Comparison of ENCODE assay signal across 1 cellular context in the genomic region with DNA sequence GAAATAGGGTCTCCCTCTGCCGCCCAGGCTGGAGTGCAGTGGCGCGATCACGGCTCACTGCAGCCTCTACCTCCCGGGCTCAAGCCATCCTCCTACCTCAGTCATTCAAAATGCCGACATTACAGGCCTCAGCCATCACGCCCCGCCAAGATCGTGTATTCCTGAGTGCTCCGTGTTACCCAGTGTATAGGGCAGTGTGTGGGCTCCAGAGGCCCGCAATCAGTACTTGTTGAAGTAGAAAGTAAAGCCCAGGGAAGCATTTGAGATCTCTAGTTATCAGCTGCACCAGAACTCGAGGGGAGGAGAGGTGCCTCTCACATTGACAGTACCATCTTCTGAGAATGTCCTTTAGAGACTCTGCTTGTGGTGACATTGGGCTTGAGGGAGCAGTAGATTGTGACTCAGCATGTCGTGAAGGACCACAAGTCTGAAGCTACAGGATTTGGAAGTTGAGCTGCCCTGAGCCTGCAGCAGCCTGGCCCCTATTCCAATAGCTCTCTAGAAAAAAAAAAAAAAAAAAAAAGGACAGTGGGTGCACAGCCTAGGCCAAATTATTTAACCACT.
TF ChIP-seq lines count a peak whose summit lies in the region.

No MANE protein-coding gene starts in this region.

TF ChIP-seq in HepG2, 621 proteins besides CTCF, POLR2A, EP300 and RAD21 (continues in another document):
- TF ChIP-seq FOXP1 (IDR thresholded peaks at IDR 0.05) (no peak), FOXP1 (CRISPR knock-in tag; IDR thresholded peaks at IDR 0.05) (no peak), MZF1 (CRISPR knock-in tag; IDR thresholded peaks at IDR 0.05; ENCODE audit: borderline replicate concordance) (no peak), ISX (CRISPR knock-in tag; conservative IDR thresholded peaks at IDR 0.05) (no peak), CREB1 (IDR thresholded peaks at IDR 0.05) (no peak), CREB1 (CRISPR knock-in tag; IDR thresholded peaks at IDR 0.05) (no peak), ZBTB20 (CRISPR knock-in tag; IDR thresholded peaks at IDR 0.05; ENCODE audit: borderline replicate concordance, low read depth) (no peak; the same call in 1 of the 2 replicates), HCFC1 (IDR thresholded peaks at IDR 0.05; ENCODE audit: low read depth, low read length) (no peak), ZNF746 (CRISPR knock-in tag; IDR thresholded peaks at IDR 0.05) (0 out of 2 replicates have a peak, but pooled peaks have one; percentile 8), ZNF143 (CRISPR knock-in tag; IDR thresholded peaks at IDR 0.05) (no peak), ZBTB7B (CRISPR knock-in tag; IDR thresholded peaks at IDR 0.05) (no peak), XRCC5 (optimal IDR thresholded peaks at IDR 0.05; ENCODE audit: low read length) (no peak), ZNF761 (CRISPR knock-in tag; conservative IDR thresholded peaks at IDR 0.05) (no peak), ZNF850 (CRISPR knock-in tag; conservative IDR thresholded peaks at IDR 0.05) (no peak), SP5 (CRISPR knock-in tag; IDR thresholded peaks at IDR 0.05; ENCODE audit: borderline replicate concordance, low read depth) (0 out of 2 replicates have a peak, but pooled peaks have one; percentile 12), ZFP82 (CRISPR knock-in tag; IDR thresholded peaks at IDR 0.05; ENCODE audit: borderline replicate concordance) (no peak), ZNF350 (CRISPR knock-in tag; IDR thresholded peaks at IDR 0.05; ENCODE audit: borderline replicate concordance, low read depth) (0 out of 2 replicates have a peak, but pooled peaks have one; percentile 15), SNAI1 (CRISPR knock-in tag; IDR thresholded peaks at IDR 0.05; ENCODE audit: borderline replicate concordance) (no peak), TBL1XR1 (IDR thresholded peaks at IDR 0.05; ENCODE audit: borderline replicate concordance, low read length, partially characterized antibody) (no peak), ZSCAN20 (CRISPR knock-in tag; IDR thresholded peaks at IDR 0.05; ENCODE audit: borderline replicate concordance) (no peak), ZNF530 (CRISPR knock-in tag; IDR thresholded peaks at IDR 0.05; ENCODE audit: low read depth) (no peak), ZFP36 (IDR thresholded peaks at IDR 0.05; ENCODE audit: borderline replicate concordance, low read depth, low read length, partially characterized antibody) (no peak), LCORL (IDR thresholded peaks at IDR 0.05) (no peak), LCORL (CRISPR knock-in tag; IDR thresholded peaks at IDR 0.05) (no peak), RFX3 (CRISPR knock-in tag; IDR thresholded peaks at IDR 0.05) (no peak), ARNT (IDR thresholded peaks at IDR 0.05) (no peak), TARDBP (CRISPR knock-in tag; IDR thresholded peaks at IDR 0.05) (no peak), ZNF546 (CRISPR knock-in tag; conservative IDR thresholded peaks at IDR 0.05) (0 out of 2 replicates have a peak, but pooled peaks have one; percentile 68), CHD2 (IDR thresholded peaks at IDR 0.05; ENCODE audit: low read depth, low read length) (no peak), ZNF605 (CRISPR knock-in tag; IDR thresholded peaks at IDR 0.05) (no peak), MNT (IDR thresholded peaks at IDR 0.05) (no peak), TOPORS (CRISPR knock-in tag; IDR thresholded peaks at IDR 0.05) (no peak), ZNF296 (CRISPR knock-in tag; conservative IDR thresholded peaks at IDR 0.05) (no peak), JUN (CRISPR knock-in tag; IDR thresholded peaks at IDR 0.05) (no peak), MIER3 (CRISPR knock-in tag; IDR thresholded peaks at IDR 0.05; ENCODE audit: borderline replicate concordance) (no peak), ZFX (CRISPR knock-in tag; IDR thresholded peaks at IDR 0.05; ENCODE audit: low read depth) (peak; percentile 78), MATR3 (CRISPR knock-in tag; IDR thresholded peaks at IDR 0.05) (no peak), YY1 (IDR thresholded peaks at IDR 0.05; ENCODE audit: insufficient read depth, insufficient replicate concordance, low read depth, low read length) (peak; percentile 54), SIN3A (IDR thresholded peaks at IDR 0.05; ENCODE audit: borderline replicate concordance, low read depth, low read length) (no peak), KAT8 (CRISPR knock-in tag; IDR thresholded peaks at IDR 0.05) (no peak), ARID2 (CRISPR knock-in tag; IDR thresholded peaks at IDR 0.05; ENCODE audit: borderline replicate concordance) (no peak), MTF1 (CRISPR knock-in tag; IDR thresholded peaks at IDR 0.05) (no peak), ZNF180 (CRISPR knock-in tag; IDR thresholded peaks at IDR 0.05; ENCODE audit: borderline replicate concordance, low read depth) (no peak), FOXK2 (IDR thresholded peaks at IDR 0.05) (no peak), U2AF2 (IDR thresholded peaks at IDR 0.05; ENCODE audit: low read depth, low read length) (no peak), ZNF20 (CRISPR knock-in tag; IDR thresholded peaks at IDR 0.05) (no peak), MBD4 (IDR thresholded peaks at IDR 0.05; ENCODE audit: borderline replicate concordance, low read length) (no peak), PLRG1 (conservative IDR thresholded peaks at IDR 0.05) (no peak), ZNF343 (CRISPR knock-in tag; IDR thresholded peaks at IDR 0.05) (0 out of 2 replicates have a peak, but pooled peaks have one; percentile 6), HNRNPLL (IDR thresholded peaks at IDR 0.05; ENCODE audit: low read depth, low read length, poor library complexity, severe bottlenecking) (no peak), NCOA2 (CRISPR knock-in tag; IDR thresholded peaks at IDR 0.05) (no peak), KLF13 (CRISPR knock-in tag; IDR thresholded peaks at IDR 0.05) (no peak), ZNF788 (CRISPR knock-in tag; IDR thresholded peaks at IDR 0.05; ENCODE audit: borderline replicate concordance) (no peak), SUZ12 (IDR thresholded peaks at IDR 0.05; ENCODE audit: low read depth, low read length) (no peak), ZNF710 (CRISPR knock-in tag; IDR thresholded peaks at IDR 0.05; ENCODE audit: borderline replicate concordance) (no peak), ZC3H4 (CRISPR knock-in tag; IDR thresholded peaks at IDR 0.05; ENCODE audit: borderline replicate concordance) (peak; percentile 45; the same call in 1 of the 2 replicates)
- TF ChIP-seq, protein P1, sequence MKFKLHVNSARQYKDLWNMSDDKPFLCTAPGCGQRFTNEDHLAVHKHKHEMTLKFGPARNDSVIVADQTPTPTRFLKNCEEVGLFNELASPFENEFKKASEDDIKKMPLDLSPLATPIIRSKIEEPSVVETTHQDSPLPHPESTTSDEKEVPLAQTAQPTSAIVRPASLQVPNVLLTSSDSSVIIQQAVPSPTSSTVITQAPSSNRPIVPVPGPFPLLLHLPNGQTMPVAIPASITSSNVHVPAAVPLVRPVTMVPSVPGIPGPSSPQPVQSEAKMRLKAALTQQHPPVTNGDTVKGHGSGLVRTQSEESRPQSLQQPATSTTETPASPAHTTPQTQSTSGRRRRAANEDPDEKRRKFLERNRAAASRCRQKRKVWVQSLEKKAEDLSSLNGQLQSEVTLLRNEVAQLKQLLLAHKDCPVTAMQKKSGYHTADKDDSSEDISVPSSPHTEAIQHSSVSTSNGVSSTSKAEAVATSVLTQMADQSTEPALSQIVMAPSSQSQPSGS (CRISPR knock-in tag; IDR thresholded peaks at IDR 0.05): no peak
- TF ChIP-seq, protein P2, sequence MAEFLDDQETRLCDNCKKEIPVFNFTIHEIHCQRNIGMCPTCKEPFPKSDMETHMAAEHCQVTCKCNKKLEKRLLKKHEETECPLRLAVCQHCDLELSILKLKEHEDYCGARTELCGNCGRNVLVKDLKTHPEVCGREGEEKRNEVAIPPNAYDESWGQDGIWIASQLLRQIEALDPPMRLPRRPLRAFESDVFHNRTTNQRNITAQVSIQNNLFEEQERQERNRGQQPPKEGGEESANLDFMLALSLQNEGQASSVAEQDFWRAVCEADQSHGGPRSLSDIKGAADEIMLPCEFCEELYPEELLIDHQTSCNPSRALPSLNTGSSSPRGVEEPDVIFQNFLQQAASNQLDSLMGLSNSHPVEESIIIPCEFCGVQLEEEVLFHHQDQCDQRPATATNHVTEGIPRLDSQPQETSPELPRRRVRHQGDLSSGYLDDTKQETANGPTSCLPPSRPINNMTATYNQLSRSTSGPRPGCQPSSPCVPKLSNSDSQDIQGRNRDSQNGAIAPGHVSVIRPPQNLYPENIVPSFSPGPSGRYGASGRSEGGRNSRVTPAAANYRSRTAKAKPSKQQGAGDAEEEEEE (CRISPR knock-in tag; IDR thresholded peaks at IDR 0.05; ENCODE audit: borderline replicate concordance): no peak
- TF ChIP-seq, protein P3, sequence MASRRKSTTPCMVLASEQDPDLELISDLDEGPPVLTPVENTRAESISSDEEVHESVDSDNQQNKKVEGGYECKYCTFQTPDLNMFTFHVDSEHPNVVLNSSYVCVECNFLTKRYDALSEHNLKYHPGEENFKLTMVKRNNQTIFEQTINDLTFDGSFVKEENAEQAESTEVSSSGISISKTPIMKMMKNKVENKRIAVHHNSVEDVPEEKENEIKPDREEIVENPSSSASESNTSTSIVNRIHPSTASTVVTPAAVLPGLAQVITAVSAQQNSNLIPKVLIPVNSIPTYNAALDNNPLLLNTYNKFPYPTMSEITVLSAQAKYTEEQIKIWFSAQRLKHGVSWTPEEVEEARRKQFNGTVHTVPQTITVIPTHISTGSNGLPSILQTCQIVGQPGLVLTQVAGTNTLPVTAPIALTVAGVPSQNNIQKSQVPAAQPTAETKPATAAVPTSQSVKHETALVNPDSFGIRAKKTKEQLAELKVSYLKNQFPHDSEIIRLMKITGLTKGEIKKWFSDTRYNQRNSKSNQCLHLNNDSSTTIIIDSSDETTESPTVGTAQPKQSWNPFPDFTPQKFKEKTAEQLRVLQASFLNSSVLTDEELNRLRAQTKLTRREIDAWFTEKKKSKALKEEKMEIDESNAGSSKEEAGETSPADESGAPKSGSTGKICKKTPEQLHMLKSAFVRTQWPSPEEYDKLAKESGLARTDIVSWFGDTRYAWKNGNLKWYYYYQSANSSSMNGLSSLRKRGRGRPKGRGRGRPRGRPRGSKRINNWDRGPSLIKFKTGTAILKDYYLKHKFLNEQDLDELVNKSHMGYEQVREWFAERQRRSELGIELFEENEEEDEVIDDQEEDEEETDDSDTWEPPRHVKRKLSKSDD (CRISPR knock-in tag; IDR thresholded peaks at IDR 0.05; ENCODE audit: low read depth): no peak
- TF ChIP-seq, protein P4, sequence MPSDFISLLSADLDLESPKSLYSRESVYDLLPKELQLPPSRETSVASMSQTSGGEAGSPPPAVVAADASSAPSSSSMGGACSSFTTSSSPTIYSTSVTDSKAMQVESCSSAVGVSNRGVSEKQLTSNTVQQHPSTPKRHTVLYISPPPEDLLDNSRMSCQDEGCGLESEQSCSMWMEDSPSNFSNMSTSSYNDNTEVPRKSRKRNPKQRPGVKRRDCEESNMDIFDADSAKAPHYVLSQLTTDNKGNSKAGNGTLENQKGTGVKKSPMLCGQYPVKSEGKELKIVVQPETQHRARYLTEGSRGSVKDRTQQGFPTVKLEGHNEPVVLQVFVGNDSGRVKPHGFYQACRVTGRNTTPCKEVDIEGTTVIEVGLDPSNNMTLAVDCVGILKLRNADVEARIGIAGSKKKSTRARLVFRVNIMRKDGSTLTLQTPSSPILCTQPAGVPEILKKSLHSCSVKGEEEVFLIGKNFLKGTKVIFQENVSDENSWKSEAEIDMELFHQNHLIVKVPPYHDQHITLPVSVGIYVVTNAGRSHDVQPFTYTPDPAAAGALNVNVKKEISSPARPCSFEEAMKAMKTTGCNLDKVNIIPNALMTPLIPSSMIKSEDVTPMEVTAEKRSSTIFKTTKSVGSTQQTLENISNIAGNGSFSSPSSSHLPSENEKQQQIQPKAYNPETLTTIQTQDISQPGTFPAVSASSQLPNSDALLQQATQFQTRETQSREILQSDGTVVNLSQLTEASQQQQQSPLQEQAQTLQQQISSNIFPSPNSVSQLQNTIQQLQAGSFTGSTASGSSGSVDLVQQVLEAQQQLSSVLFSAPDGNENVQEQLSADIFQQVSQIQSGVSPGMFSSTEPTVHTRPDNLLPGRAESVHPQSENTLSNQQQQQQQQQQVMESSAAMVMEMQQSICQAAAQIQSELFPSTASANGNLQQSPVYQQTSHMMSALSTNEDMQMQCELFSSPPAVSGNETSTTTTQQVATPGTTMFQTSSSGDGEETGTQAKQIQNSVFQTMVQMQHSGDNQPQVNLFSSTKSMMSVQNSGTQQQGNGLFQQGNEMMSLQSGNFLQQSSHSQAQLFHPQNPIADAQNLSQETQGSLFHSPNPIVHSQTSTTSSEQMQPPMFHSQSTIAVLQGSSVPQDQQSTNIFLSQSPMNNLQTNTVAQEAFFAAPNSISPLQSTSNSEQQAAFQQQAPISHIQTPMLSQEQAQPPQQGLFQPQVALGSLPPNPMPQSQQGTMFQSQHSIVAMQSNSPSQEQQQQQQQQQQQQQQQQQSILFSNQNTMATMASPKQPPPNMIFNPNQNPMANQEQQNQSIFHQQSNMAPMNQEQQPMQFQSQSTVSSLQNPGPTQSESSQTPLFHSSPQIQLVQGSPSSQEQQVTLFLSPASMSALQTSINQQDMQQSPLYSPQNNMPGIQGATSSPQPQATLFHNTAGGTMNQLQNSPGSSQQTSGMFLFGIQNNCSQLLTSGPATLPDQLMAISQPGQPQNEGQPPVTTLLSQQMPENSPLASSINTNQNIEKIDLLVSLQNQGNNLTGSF (CRISPR knock-in tag; IDR thresholded peaks at IDR 0.05): no peak
